ENCODE assay signal across 19 cellular contexts in genomic region chr1:3463408-3463811, GRCh38. TPM values are rescaled to one million over a fixed set of nuclear protein-coding genes. Genes with fewer than 3 reads are reported as not detected.
"Had no signal": no experiment of that assay in that cellular context is flagged by ENCODE, and none has a peak within 500 bp of the region (broad histone marks: within the 10 kb centered on the region; RNA-seq: fewer than 3 reads in every experiment).

No MANE protein-coding gene starts in this region.

- H3K9me3 ChIP-seq: neutrophil, pancreas, thoracic aorta, upper lobe of left lung had no signal

- H3K4me2 ChIP-seq: smooth muscle cell had no signal

- H3K4me3 ChIP-seq: cardiac muscle cell, pancreas, smooth muscle cell, thoracic aorta, upper lobe of left lung had no signal

- H3K27me3 ChIP-seq: cardiac muscle cell, pancreas, upper lobe of left lung had no signal

- H3K27ac ChIP-seq: cardiac muscle cell, neutrophil, pancreas, thoracic aorta, upper lobe of left lung had no signal

- DNase-seq: activated B cell treated with CpG ODN at 0.5 μM for 24 hours; activated CD4-positive, alpha-beta memory T cell treated with anti-CD3 and anti-CD28 coated beads for 36 hours; activated CD4-positive, alpha-beta T cell treated with anti-CD3 and anti-CD28 coated beads for 4 hours; activated naive CD4-positive, alpha-beta T cell treated with anti-CD3 and anti-CD28 coated beads, Interleukin-2, amount 10 ng/mL, durations not matched to agents 7 days and 5 days; activated T-cell treated with anti-CD3 and anti-CD28 coated beads, Interleukin-2, amount 50 U/mL, for 72 hours; amygdala; effector CD4-positive, alpha-beta T cell; immature natural killer cell; stimulated activated CD4-positive, alpha-beta T cell treated with anti-CD3 and anti-CD28 coated beads, Interleukin-4, amount 100 ng/mL, for 1 hour; stimulated activated naive CD4-positive, alpha-beta T cell; T-helper 1 cell had no signal

- H3K36me3 ChIP-seq: cardiac muscle cell, neutrophil, pancreas, thoracic aorta, upper lobe of left lung had no signal

- ATAC-seq: activated T-cell treated with anti-CD3 and anti-CD28 coated beads, Interleukin-2, amount 50 U/mL, for 72 hours; natural killer cell treated with Interleukin-12 subunit alpha and Interleukin-12 subunit beta and Interleukin-15 and Interleukin-18, amount 100 ng/mL, for 72 hours; pancreas; sciatic nerve had no signal

RNA-seq across cellular contexts. Expression of gene ARHGEF16, which starts 8.9 kb away (rescaled TPM):
- total RNA-seq: activated B cell treated with CpG ODN at 0.5 μM for 24 hours; natural killer cell treated with Interleukin-12 subunit alpha and Interleukin-12 subunit beta and Interleukin-15 and Interleukin-18, amount 100 ng/mL, for 72 hours had no signal
- polyA plus RNA-seq: immature natural killer cell had no signal
